15 cellular contexts compared by ENCODE assay signal in the genomic region with DNA sequence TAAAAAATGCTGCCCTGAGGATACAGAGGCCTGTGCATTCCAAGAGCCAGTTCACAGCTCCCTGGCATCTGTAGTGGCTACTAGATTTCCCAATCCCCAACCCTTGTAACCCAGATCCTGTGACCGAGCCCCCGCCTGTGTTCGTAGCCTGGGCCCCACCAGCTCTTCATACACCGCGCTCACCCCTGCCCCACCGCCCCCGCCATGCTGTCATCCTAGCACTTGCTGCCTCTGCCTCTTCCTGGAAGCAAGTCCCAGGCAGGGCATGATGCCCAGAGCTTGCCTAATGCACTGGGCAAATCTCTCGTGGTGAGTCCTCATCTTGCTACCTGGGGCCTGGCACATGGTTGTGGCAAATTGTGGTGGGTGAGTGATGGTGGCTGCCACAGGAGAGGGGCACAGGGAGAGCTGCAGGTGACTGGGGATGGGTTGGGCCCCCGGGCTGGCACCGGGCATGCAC. TPM values are rescaled to one million over a fixed set of nuclear protein-coding genes. Genes with fewer than 3 reads are reported as not detected.
DNase-seq lines count a peak whose midpoint lies in the region; ATAC-seq, FAIRE-seq and TF ChIP-seq lines count a peak whose summit lies in the region.
"Had no signal": no experiment of that assay in that cellular context is flagged by ENCODE, and none has a peak within 500 bp of the region (broad histone marks: within the 10 kb centered on the region; RNA-seq: fewer than 3 reads in every experiment).

No MANE protein-coding gene starts in this region.

- FAIRE-seq in GM12878 (lab: Jason Lieb, UNC), result no peak
- FAIRE-seq: HTR-8/SVneo had no signal

- BruUV-seq in GM12878 (replicated peaks; lab: Mats Ljungman, UMichigan), result no TSS peak

- no peak for TF ChIP-seq CTCF in GM12878 (IDR thresholded peaks at IDR 0.05 in 2 of 3, conservative IDR thresholded peaks at IDR 0.05 in 1 of 3; ENCODE audit: control insufficient read depth in 2 of 3, extremely low read depth in 1 of 3, insufficient read depth in 1 of 3, low read depth in 3 of 3, low read length in 3 of 3)
- TF ChIP-seq CTCF in brain microvascular endothelial cell (IDR thresholded peaks at IDR 0.05; ENCODE audit: low read depth, low read length, missing control alignments), result no peak

- RAD21 ChIA-PET in GM12878 (lab: Charles Lee; ENCODE audit: unreplicated experiment), result interaction anchor here (1.1 to 5.7 kb wide), 4 partner anchors 9 to 56 kb away, joined by 3 to 57 read pairs (median 4); a partner anchor contains a TSS

- in situ Hi-C loops in GM12878 (cut with MboI) (no loop called here), brain microvascular endothelial cell (cut with HindIII; ENCODE audit: low pct_ligation_motif_present, low sequenced_read_pairs) (no loop called here)

- peak; percentile 37 for DNase-seq in GM03348 (ENCODE audit: low spot score)
- DNase-seq in GM12878 (ENCODE audit: low read depth, low spot score), result no peak
- DNase-seq in inferior parietal cortex (ENCODE audit: extremely low spot score), result peak; percentile 65
- DNase-seq in brain microvascular endothelial cell, result no peak
- DNase-seq: activated T-cell treated with anti-CD3 and anti-CD28 coated beads, Interleukin-2, amount 50 U/mL, for 4 hours; CD4-positive, alpha-beta T cell; colonic mucosa; NCI-H187 treated with DMSO at 0.1 percent for 48 hours; RPMI8226 had no signal

- H3K27me3 ChIP-seq in GM12878 (replicated peaks in 1 of 2; ENCODE audit: control insufficient read depth in 2 of 2, insufficient read depth in 2 of 2, low read length in 1 of 2), result no peaks in the 10 kb centered on the region
- H3K27me3 ChIP-seq in skeletal muscle tissue (ENCODE audit: control insufficient read depth in 3 of 3, insufficient read depth in 3 of 3, low read length in 3 of 3), result peaks cover 0 to 9% (median 3%) of the 10 kb centered on the region in 3 donors
- H3K27me3 ChIP-seq in brain microvascular endothelial cell (replicated peaks), result no peaks in the 10 kb centered on the region

- ATAC-seq in GM12878 (no peak), GM21381 (IDR thresholded peaks at IDR 0.05; ENCODE audit: unreplicated experiment) (no peak), GM21515 (IDR thresholded peaks at IDR 0.05; ENCODE audit: unreplicated experiment) (no peak), HG02763 (IDR thresholded peaks at IDR 0.05; ENCODE audit: unreplicated experiment) (no peak)
- ATAC-seq: activated T-cell treated with anti-CD3 and anti-CD28 coated beads, Interleukin-2, amount 50 U/mL, for 4 hours had no signal

- peak overlapping the region; percentile 94 for H3K4me2 ChIP-seq in GM12878 (ENCODE audit: control insufficient read depth, insufficient read depth)

- H3K9me3 ChIP-seq in GM12878 (replicated peaks; ENCODE audit: control insufficient read depth, insufficient read depth, low read length) (no peaks in the 10 kb centered on the region), skeletal muscle tissue (ENCODE audit: control insufficient read depth in 3 of 3, low read length in 3 of 3) (no peaks in the 10 kb centered on the region)
- H3K9me3 ChIP-seq: colonic mucosa had no signal

- H3K36me3 ChIP-seq in GM12878 (ENCODE audit: control insufficient read depth in 2 of 2, insufficient read depth in 2 of 2, low read length in 1 of 2), result peaks cover 3 to 14% of the 10 kb centered on the region in 2 experiments; a peak in 2 of 4 replicates
- H3K36me3 ChIP-seq in skeletal muscle tissue (ENCODE audit: control insufficient read depth in 3 of 3, insufficient read depth in 3 of 3, low read length in 3 of 3), result no peaks in the 10 kb centered on the region
- H3K36me3 ChIP-seq in brain microvascular endothelial cell (replicated peaks), result no peaks in the 10 kb centered on the region
- H3K36me3 ChIP-seq: colonic mucosa had no signal

- WGBS in GM12878 (ENCODE audit: insufficient coverage, insufficient replicate concordance, low lambda C conversion rate, missing lambda C conversion rate), result 91% methylated on average over 10 of the region's 10 CpGs

- H3K4me1 ChIP-seq in GM12878 (ENCODE audit: control insufficient read depth, insufficient read depth, low read length) (peaks cover 67% of the 10 kb centered on the region), skeletal muscle tissue (ENCODE audit: control insufficient read depth in 3 of 3, insufficient read depth in 3 of 3, low read length in 3 of 3) (peaks cover 18 to 28% (median 20%) of the 10 kb centered on the region in 3 donors)
- H3K4me1 ChIP-seq: colonic mucosa had no signal

- H3K9ac ChIP-seq in GM12878 (ENCODE audit: control insufficient read depth, insufficient read depth, low read length) (no peak overlapping the region), skeletal muscle tissue (ENCODE audit: low read depth in 1 of 3, low read length in 3 of 3) (no peak overlapping the region)

- SMC1A ChIA-PET in GM12878 (lab: Charles Lee; ENCODE audit: uncharacterized antibody, unreplicated experiment), result interaction anchor here (1.0 to 2.6 kb wide), 5 partner anchors 10 to 65 kb away, joined by 3 to 14 read pairs (median 4); a partner anchor contains a TSS

- no peaks in the 10 kb centered on the region for H4K20me1 ChIP-seq in GM12878 (ENCODE audit: control insufficient read depth, insufficient read depth)

- intact Hi-C loops in GM12878 (cut with micrococcal nuclease; ENCODE audit: unreplicated experiment), result loop anchor here (2.0 kb wide), 1 partner anchor 65 kb away; a partner anchor contains a TSS

- H3K79me2 ChIP-seq in GM12878 (ENCODE audit: control insufficient read depth, insufficient read depth, low read length), result peaks cover 83% of the 10 kb centered on the region

- no peak for TF ChIP-seq RAD21 in GM12878 (IDR thresholded peaks at IDR 0.05; ENCODE audit: insufficient read depth, low read depth, low read length)

- H3K4me3 ChIP-seq in GM12878, result no peak overlapping the region
- no peak overlapping the region for H3K4me3 ChIP-seq in skeletal muscle tissue (ENCODE audit: low read length in 3 of 3)
- H3K4me3 ChIP-seq in brain microvascular endothelial cell (ENCODE audit: low read depth, low read length), result no peak overlapping the region
- H3K4me3 ChIP-seq: colonic mucosa had no signal

- no peak for TF ChIP-seq EP300 in GM12878 (IDR thresholded peaks at IDR 0.05; ENCODE audit: borderline replicate concordance in 1 of 2, control insufficient read depth in 1 of 2, low read depth in 2 of 2, low read length in 2 of 2)

- 0 out of 2 replicates have a peak, but pooled peaks have one; percentile 19 for TF ChIP-seq POLR2A in GM12878 (IDR thresholded peaks at IDR 0.05; ENCODE audit: low read depth, low read length)

- H2AFZ ChIP-seq in GM12878 (ENCODE audit: control insufficient read depth, low read depth, low read length), result no peak overlapping the region

- POLR2A ChIA-PET in GM12878 (lab: Charles Lee), result interaction anchor here (0.8 to 2.0 kb wide), 5 partner anchors 10 to 38 kb away, joined by 3 to 10 read pairs (median 5); a partner anchor contains a TSS

- CTCF ChIA-PET in GM12878 (lab: Yijun Ruan, JAX), result interaction anchor here (0.6 to 1.6 kb wide), 7 partner anchors 10 to 424 kb away, joined by 3 to 6 read pairs (median 4); a partner anchor contains a TSS

- H3K27ac ChIP-seq in GM12878 (ENCODE audit: control insufficient read depth, insufficient read depth) (peak overlapping the region; percentile 27), skeletal muscle tissue (ENCODE audit: low read depth, low read length) (peak overlapping the region; percentile 78), brain microvascular endothelial cell (no peak overlapping the region)
- H3K27ac ChIP-seq: VCaP had no signal

RNA-seq across cellular contexts. Expression of a gene that starts 7.1 kb away (rescaled TPM):
- 32.8 and 36.9 TPM in 2 replicates for total RNA-seq in GM12878 (2013; cell fraction: nucleolus; rRNA removed)
- 11.3 and 12.0 TPM in 2 replicates for total RNA-seq in GM12878 (2014; rRNA removed)
- total RNA-seq in GM12878 (2014; rRNA removed; fragmentation: Illumina TruSeq; extraction: Trizol), result 11.8 and 12.5 TPM in 2 replicates
- total RNA-seq in GM12878 (2021), result 38.5 and 40.2 TPM in 2 replicates
- 6.3 TPM for polyA plus RNA-seq in GM12878 (2011; ENCODE audit: low read depth)
- polyA plus RNA-seq in GM12878 (2011; rRNA removed), result 9.5 and 16.9 TPM in 2 replicates
- polyA plus RNA-seq in GM12878 (2011; cell fraction: cytosol; rRNA removed), result 21.5 and 27.7 TPM in 2 replicates
- polyA plus RNA-seq in GM12878 (2011; cell fraction: nucleus; rRNA removed), result 27.2 and 30.1 TPM in 2 replicates
- polyA plus RNA-seq in GM12878 (2012), result 13.9 and 17.0 TPM in 2 replicates
- 5.8 and 12.1 TPM in 2 replicates for polyA plus RNA-seq in GM12878 (2014; fragmentation: Illumina TruSeq; extraction: Trizol)
- polyA plus RNA-seq in GM12878 (2014; fragmentation: Nextera tagmentation; extraction: Ambion mirVana), result 1 to 10 TPM in 1 of 2 experiments, under 1 TPM in 1; 0.32 to 1.1 TPM
- 23.5 and 25.6 TPM in 2 replicates for polyA plus RNA-seq in GM12878 (2014; rRNA removed)
- 1 to 10 TPM; 8.3 to 8.4 TPM for polyA plus RNA-seq in GM12878 (2016; fragmentation: Nextera tagmentation; extraction: Ambion mirVana)
- 22.1 and 40.9 TPM in 2 replicates for polyA minus RNA-seq in GM12878 (2011; rRNA and poly(A)+ RNA removed)
- 20.5 and 24.1 TPM in 2 replicates for polyA minus RNA-seq in GM12878 (2011; cell fraction: cytosol; rRNA and poly(A)+ RNA removed)
- polyA minus RNA-seq in GM12878 (2011; cell fraction: nucleus; rRNA and poly(A)+ RNA removed), result 8.3 and 15.4 TPM in 2 replicates
- 2.1 TPM for total RNA-seq in skeletal muscle tissue

RNA-seq across cellular contexts. Expression of a gene that starts 38.1 kb away (rescaled TPM):
- 32.3 and 33.3 TPM in 2 replicates for total RNA-seq in GM12878 (2013; cell fraction: nucleolus; rRNA removed)
- 27.9 and 28.3 TPM in 2 replicates for total RNA-seq in GM12878 (2014; rRNA removed)
- total RNA-seq in GM12878 (2014; rRNA removed; fragmentation: Illumina TruSeq; extraction: Trizol), result 24.0 and 26.4 TPM in 2 replicates
- total RNA-seq in GM12878 (2021), result 50.9 and 52.3 TPM in 2 replicates
- polyA plus RNA-seq in GM12878 (2011; ENCODE audit: low read depth), result 17.7 TPM
- polyA plus RNA-seq in GM12878 (2011; rRNA removed), result 21.3 and 27.9 TPM in 2 replicates
- polyA plus RNA-seq in GM12878 (2011; cell fraction: cytosol; rRNA removed), result 29.7 and 30.5 TPM in 2 replicates
- polyA plus RNA-seq in GM12878 (2011; cell fraction: nucleus; rRNA removed), result 19.1 and 27.5 TPM in 2 replicates
- polyA plus RNA-seq in GM12878 (2012), result 22.3 and 24.9 TPM in 2 replicates
- 33.1 and 35.8 TPM in 2 replicates for polyA plus RNA-seq in GM12878 (2014; fragmentation: Illumina TruSeq; extraction: Trizol)
- 10 to 100 TPM; 12.4 to 13.8 TPM for polyA plus RNA-seq in GM12878 (2014; fragmentation: Nextera tagmentation; extraction: Ambion mirVana)
- polyA plus RNA-seq in GM12878 (2014; rRNA removed), result 30.6 and 35.2 TPM in 2 replicates
- polyA plus RNA-seq in GM12878 (2016; fragmentation: Nextera tagmentation; extraction: Ambion mirVana), result 10 to 100 TPM; 43.2 to 46.3 TPM
- 40.1 and 42.5 TPM in 2 replicates for polyA minus RNA-seq in GM12878 (2011; rRNA and poly(A)+ RNA removed)
- 15.5 and 17.6 TPM in 2 replicates for polyA minus RNA-seq in GM12878 (2011; cell fraction: cytosol; rRNA and poly(A)+ RNA removed)
- polyA minus RNA-seq in GM12878 (2011; cell fraction: nucleus; rRNA and poly(A)+ RNA removed), result 11.0 and 23.4 TPM in 2 replicates
- 10.4 TPM for total RNA-seq in skeletal muscle tissue

RNA-seq across cellular contexts. Expression of a gene that starts 56.4 kb away (rescaled TPM):
- total RNA-seq in GM12878 (2013; cell fraction: nucleolus; rRNA removed), result 140 and 144 TPM in 2 replicates
- total RNA-seq in GM12878 (2014; rRNA removed) (308 and 320 TPM in 2 replicates), GM12878 (2014; rRNA removed; fragmentation: Illumina TruSeq; extraction: Trizol) (340 and 355 TPM in 2 replicates), GM12878 (2021) (326 and 331 TPM in 2 replicates), skeletal muscle tissue (136 TPM)
- 395 TPM for polyA plus RNA-seq in GM12878 (2011; ENCODE audit: low read depth)
- polyA plus RNA-seq in GM12878 (2011; rRNA removed) (566 and 603 TPM in 2 replicates), GM12878 (2014; fragmentation: Illumina TruSeq; extraction: Trizol) (520 and 576 TPM in 2 replicates), GM12878 (2014; fragmentation: Nextera tagmentation; extraction: Ambion mirVana) (100 to 1,000 TPM in 1 of 2 experiments, 10 to 100 TPM in 1; 88.3 to 187 TPM), GM12878 (2014; rRNA removed) (508 and 605 TPM in 2 replicates), GM12878 (2016; fragmentation: Nextera tagmentation; extraction: Ambion mirVana) (100 to 1,000 TPM; 165 to 178 TPM)
- 689 and 827 TPM in 2 replicates for polyA plus RNA-seq in GM12878 (2011; cell fraction: cytosol; rRNA removed)
- polyA plus RNA-seq in GM12878 (2011; cell fraction: nucleus; rRNA removed), result 737 and 862 TPM in 2 replicates
- polyA plus RNA-seq in GM12878 (2012), result 477 and 719 TPM in 2 replicates
- 145 and 253 TPM in 2 replicates for polyA minus RNA-seq in GM12878 (2011; rRNA and poly(A)+ RNA removed)
- 58.9 and 61.0 TPM in 2 replicates for polyA minus RNA-seq in GM12878 (2011; cell fraction: cytosol; rRNA and poly(A)+ RNA removed)
- polyA minus RNA-seq in GM12878 (2011; cell fraction: nucleus; rRNA and poly(A)+ RNA removed), result 146 and 184 TPM in 2 replicates

Comparison
In these comparisons a context has a peak if more than half of its experiments do, and no peak if none do; other contexts are left out.
1. DNase-seq: peak in GM03348 (single experiment) and inferior parietal cortex (single experiment); none in GM12878 (single experiment) and brain microvascular endothelial cell (single experiment).